In the genomic region with DNA sequence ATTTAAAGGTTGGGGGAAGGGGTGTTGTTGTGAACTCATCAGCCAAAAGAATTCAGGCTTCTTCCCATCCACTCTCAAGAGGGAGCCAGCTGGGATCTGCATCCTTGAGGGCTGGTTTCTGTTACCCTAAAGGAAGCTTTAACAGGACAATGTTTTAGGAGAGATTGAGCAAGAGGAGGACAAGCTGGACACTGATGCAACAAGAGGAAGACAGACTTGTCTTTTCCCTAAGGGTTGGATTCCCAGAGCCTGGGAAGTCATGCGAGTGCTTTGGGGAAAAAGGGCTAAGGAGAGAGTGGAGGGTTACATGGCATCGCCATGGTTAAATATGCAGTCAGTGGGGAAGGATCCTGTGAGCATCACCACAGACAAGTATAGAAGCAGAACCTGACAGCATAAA, we compare ENCODE assay signal across 26 cellular contexts.
"Had no signal": no experiment of that assay in that cellular context is flagged by ENCODE, and none has a peak within 500 bp of the region (broad histone marks: within the 10 kb centered on the region; RNA-seq: fewer than 3 reads in every experiment).

No MANE protein-coding gene starts in this region.

- H3K27ac ChIP-seq: epithelial cell of prostate, esophagus muscularis mucosa, gastroesophageal sphincter, left ventricle myocardium inferior, lower lobe of right lung, parathyroid adenoma, prostate gland, skin epidermis, stomach had no signal

- FAIRE-seq: kidney had no signal

- H3K9me3 ChIP-seq: gastroesophageal sphincter, lower lobe of right lung, prostate gland had no signal

- H3K4me3 Mint-ChIP-seq: effector memory CD8-positive, alpha-beta T cell; immature natural killer cell; nephron; stimulated activated naive B cell treated with anti-CD40 and anti-IgM and Interleukin-4, amounts not matched to agents 10 μg/mL and 1 μg/mL and 100 μg/mL, for 72 hours had no signal

- H3K79me2 ChIP-seq: parathyroid adenoma had no signal

- H3K9ac ChIP-seq: parathyroid adenoma had no signal

- H3K4me1 ChIP-seq: gastroesophageal sphincter, lower lobe of right lung, parathyroid adenoma, prostate gland, stomach had no signal

- H3K27ac Mint-ChIP-seq: effector memory CD8-positive, alpha-beta T cell; immature natural killer cell; naive B cell; nephron; stimulated activated naive B cell treated with anti-CD40 and anti-IgM and Interleukin-4, amounts not matched to agents 10 μg/mL and 1 μg/mL and 100 μg/mL, for 72 hours had no signal

- H3K4me3 ChIP-seq: esophagus muscularis mucosa, gastroesophageal sphincter, left ventricle myocardium inferior, lower lobe of right lung, prostate gland, skin epidermis, stomach had no signal

- H3K4me1 Mint-ChIP-seq: immature natural killer cell; naive B cell; nephron; stimulated activated naive B cell treated with anti-CD40 and anti-IgM and Interleukin-4, amounts not matched to agents 10 μg/mL and 1 μg/mL and 100 μg/mL, for 72 hours had no signal

- H2AFZ ChIP-seq: parathyroid adenoma had no signal

- DNase-seq: cortex of kidney; effector memory CD8-positive, alpha-beta T cell; foreskin fibroblast; immature natural killer cell; kidney; left cardiac atrium; left ventricle myocardium inferior; lower lobe of right lung; mesendoderm; naive B cell; occipital lobe; retina; stimulated activated CD4-positive, alpha-beta T cell treated with anti-CD3 and anti-CD28 coated beads, Interleukin-2, amount 100 ng/mL, for 24 hours; stimulated activated CD4-positive, alpha-beta T cell treated with anti-CD3 and anti-CD28 coated beads, Interleukin-4, amount 100 ng/mL, for 4 hours; stimulated activated naive B cell treated with anti-CD40 and anti-IgM and Interleukin-4, amounts not matched to agents 10 μg/mL and 1 μg/mL and 100 μg/mL, for 72 hours; stomach; substantia nigra; trophoblast cell had no signal

- H3K27me3 Mint-ChIP-seq: effector memory CD8-positive, alpha-beta T cell; naive B cell; stimulated activated naive B cell treated with anti-CD40 and anti-IgM and Interleukin-4, amounts not matched to agents 10 μg/mL and 1 μg/mL and 100 μg/mL, for 72 hours had no signal

- H3K27me3 ChIP-seq: esophagus muscularis mucosa, gastroesophageal sphincter, stomach had no signal

- ATAC-seq: effector memory CD8-positive, alpha-beta T cell; gastroesophageal sphincter; left cardiac atrium; lower lobe of right lung; sciatic nerve; stimulated activated naive B cell treated with anti-CD40 and anti-IgM and Interleukin-4, amounts not matched to agents 10 μg/mL and 1 μg/mL and 100 μg/mL, for 72 hours had no signal

- H3K36me3 ChIP-seq: esophagus muscularis mucosa, gastroesophageal sphincter, left ventricle myocardium inferior, lower lobe of right lung, prostate gland, stomach had no signal
